9 cellular contexts compared by ENCODE assay signal in genomic region chr5:157740211-157740610, GRCh38. TPM values are rescaled to one million over a fixed set of nuclear protein-coding genes. Genes with fewer than 3 reads are reported as not detected.
DNase-seq lines count a peak whose midpoint lies in the region; ATAC-seq and TF ChIP-seq lines count a peak whose summit lies in the region.
"Had no signal": no experiment of that assay in that cellular context is flagged by ENCODE, and none has a peak within 500 bp of the region (broad histone marks: within the 10 kb centered on the region; RNA-seq: fewer than 3 reads in every experiment).

No MANE protein-coding gene starts in this region.

- ATAC-seq in SK-N-SH treated with all-trans-retinoic acid at 6 μM for 48 hours (peak; percentile 23; the same call in 2 of the 3 replicates), GM18519 (IDR thresholded peaks at IDR 0.05; ENCODE audit: low FRiP score, unreplicated experiment) (no peak), GM21515 (IDR thresholded peaks at IDR 0.05; ENCODE audit: unreplicated experiment) (no peak)
- ATAC-seq: activated T-cell treated with anti-CD3 and anti-CD28 coated beads, Interleukin-2, amount 50 U/mL, for 72 hours had no signal

- no peak overlapping the region for H3K4me3 Mint-ChIP-seq in CD14-positive monocyte
- H3K4me3 Mint-ChIP-seq: activated T-cell treated with anti-CD3 and anti-CD28 coated beads, Interleukin-2, amount 50 U/mL, for 72 hours had no signal

- peaks cover 37 to 43% of the 10 kb centered on the region in 2 donors for H3K36me3 Mint-ChIP-seq in CD14-positive monocyte

- peaks cover 0 to 2% (median 0%) of the 10 kb centered on the region in 7 donors for H3K9me3 Mint-ChIP-seq in CD14-positive monocyte
- H3K9me3 Mint-ChIP-seq: activated T-cell treated with anti-CD3 and anti-CD28 coated beads, Interleukin-2, amount 50 U/mL, for 72 hours had no signal

- peaks cover 4 to 6% (median 5%) of the 10 kb centered on the region in 3 donors for H3K27me3 Mint-ChIP-seq in CD14-positive monocyte (ENCODE audit: low read depth in 3 of 3)

- peaks cover 16% of the 10 kb centered on the region for H3K4me1 Mint-ChIP-seq in CD14-positive monocyte

- intact Hi-C loops in CD14-positive monocyte (cut with micrococcal nuclease), result loop anchor here (5.0 to 10.0 kb wide), 5 partner anchors 73 to 415 kb away; partner anchors contain the start of gene CLINT1 (in 1 of the 2)

- peak; percentile 34 for TF ChIP-seq CTCF in CD14-positive monocyte (IDR thresholded peaks at IDR 0.05)
- peak; percentile 55 for TF ChIP-seq CTCF in GM20000 (IDR thresholded peaks at IDR 0.05; ENCODE audit: extremely low read depth, missing control alignments)

- peak overlapping the region in 1 of 7 donors; percentile 43 for H3K27ac Mint-ChIP-seq in CD14-positive monocyte
- H3K27ac Mint-ChIP-seq: activated T-cell treated with anti-CD3 and anti-CD28 coated beads, Interleukin-2, amount 50 U/mL, for 72 hours had no signal

- DNase-seq in CD14-positive monocyte (ENCODE audit: low spot score) (no peak), GM20000 (ENCODE audit: low spot score) (peak; percentile 65), iPS DF 19.7 (ENCODE audit: low read depth, low spot score) (peak; percentile 23), occipital lobe (lab: John Stamatoyannopoulos, UW) (no peak), NCI-H1417 treated with DMSO at 0.1 percent for 48 hours (lab: John Stamatoyannopoulos, UW) (no peak)

TF ChIP-seq in SK-N-SH treated with all-trans-retinoic acid at 6 μM for 48 hours, 23 proteins besides CTCF, POLR2A, EP300 and RAD21:
- no peak for TF ChIP-seq PATZ1 (CRISPR knock-in tag; IDR thresholded peaks at IDR 0.05; ENCODE audit: borderline replicate concordance)
- no peak for TF ChIP-seq SNAI2 (CRISPR knock-in tag; IDR thresholded peaks at IDR 0.05)
- no peak for TF ChIP-seq ESRRG (CRISPR knock-in tag; IDR thresholded peaks at IDR 0.05)
- TF ChIP-seq ZFP30 (CRISPR knock-in tag; IDR thresholded peaks at IDR 0.05), result no peak
- TF ChIP-seq ZNF565 (CRISPR knock-in tag; conservative IDR thresholded peaks at IDR 0.05; ENCODE audit: low read depth), result no peak
- TF ChIP-seq ISL1 (CRISPR knock-in tag; IDR thresholded peaks at IDR 0.05), result no peak
- TF ChIP-seq RARB (CRISPR knock-in tag; IDR thresholded peaks at IDR 0.05), result no peak
- no peak for TF ChIP-seq BACH2 (CRISPR knock-in tag; IDR thresholded peaks at IDR 0.05; ENCODE audit: borderline replicate concordance)
- TF ChIP-seq POU6F1 (CRISPR knock-in tag; IDR thresholded peaks at IDR 0.05; ENCODE audit: borderline replicate concordance, low read depth), result no peak
- no peak for TF ChIP-seq GLIS3 (CRISPR knock-in tag; IDR thresholded peaks at IDR 0.05)
- no peak for TF ChIP-seq TOX (CRISPR knock-in tag; IDR thresholded peaks at IDR 0.05; ENCODE audit: borderline replicate concordance)

RNA-seq across cellular contexts. Expression of gene LSM11, which starts 3.3 kb away (rescaled TPM):
- under 1 TPM; 0.28 to 0.41 TPM for polyA plus RNA-seq in CD14-positive monocyte
- 90.5 TPM for total RNA-seq in occipital lobe

RNA-seq across cellular contexts. Expression of gene THG1L, which starts 9.0 kb away (rescaled TPM):
- 1 to 10 TPM; 7.6 TPM for polyA plus RNA-seq in CD14-positive monocyte
- 17.8 TPM for total RNA-seq in occipital lobe

Comparison
In these comparisons a context has a peak if more than half of its experiments do, and no peak if none do; other contexts are left out.
1. DNase-seq: peak in GM20000 (single experiment) and iPS DF 19.7 (single experiment); none in CD14-positive monocyte (single experiment), occipital lobe (single experiment) and NCI-H1417 treated with DMSO at 0.1 percent for 48 hours (single experiment).